In the genomic region with DNA sequence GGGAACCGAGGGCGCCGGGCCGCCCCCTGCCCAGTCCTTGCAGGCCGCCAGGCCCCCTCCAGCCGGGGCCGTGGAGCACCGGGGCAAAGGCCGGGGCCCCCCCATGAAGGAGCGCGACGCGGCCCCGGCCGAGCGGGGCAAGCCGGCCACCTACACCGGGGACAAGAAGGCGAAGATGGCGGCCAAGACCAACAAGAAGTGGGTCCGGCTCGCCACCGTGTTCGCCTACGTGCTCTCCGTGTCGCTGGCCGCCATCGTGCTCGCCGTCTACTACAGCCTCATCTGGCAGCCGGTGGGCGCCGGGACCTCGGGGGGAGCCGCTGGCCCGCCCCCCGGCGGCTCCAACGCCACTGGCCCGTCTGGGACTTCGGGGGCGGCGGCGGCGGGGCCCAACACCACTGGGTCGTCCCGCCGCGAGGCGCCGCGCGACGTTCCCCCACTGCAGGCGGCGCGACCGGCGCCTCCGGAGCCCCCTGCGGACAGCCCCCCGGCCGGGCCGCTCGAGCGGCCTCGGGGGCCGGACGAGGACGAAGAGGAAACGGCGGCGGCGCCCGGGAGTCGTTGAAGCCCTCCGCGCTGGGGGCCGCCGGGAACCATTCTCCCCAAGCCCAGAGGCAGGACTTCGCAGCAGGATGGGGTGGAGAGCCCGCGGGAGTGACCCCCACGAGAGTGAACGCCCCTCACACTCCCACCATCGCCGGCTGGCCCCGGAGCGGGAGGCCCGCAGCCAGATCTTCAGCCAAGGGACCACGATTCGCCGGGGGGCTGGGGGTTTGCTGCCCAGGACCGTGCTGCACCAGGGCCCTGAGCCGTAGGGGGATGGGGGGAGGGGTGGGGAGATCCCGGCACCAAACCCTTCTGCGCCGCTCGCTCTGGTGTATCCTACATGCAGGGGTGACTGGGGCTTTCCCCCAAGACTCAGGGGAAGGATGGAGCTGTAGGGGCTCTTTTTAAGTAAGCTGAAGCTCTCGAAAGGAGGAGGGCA, we compare ENCODE assay signal across 6 cellular contexts. TPM values are rescaled to one million over a fixed set of nuclear protein-coding genes. Genes with fewer than 3 reads are reported as not detected.
DNase-seq lines count a peak whose midpoint lies in the region; ATAC-seq and TF ChIP-seq lines count a peak whose summit lies in the region.

No MANE protein-coding gene starts in this region.

- WGBS in ovary, 3 donors: 2 to 3% (median 2%) methylated on average over 31 to 100 of the region's 101 CpGs

- no peaks in the 10 kb centered on the region for H3K27me3 ChIP-seq in ovary

- H3K27ac ChIP-seq in cingulate gyrus (ENCODE audit: low read depth, low read length): peak overlapping the region; percentile 29
- peak overlapping the region; percentile 37 to 72 for H3K27ac ChIP-seq in ovary

- intact Hi-C loops in ovary (cut with DNase I): loop anchor here in 1 of 4 donors (5.0 kb wide), 1 partner anchor 33 kb away; a partner anchor contains a TSS

- ATAC-seq in GM18907 (IDR thresholded peaks at IDR 0.05; ENCODE audit: unreplicated experiment): peak; percentile 7
- peak; percentile 9 for ATAC-seq in HG03571 (IDR thresholded peaks at IDR 0.05; ENCODE audit: unreplicated experiment)

- H3K4me3 ChIP-seq in ovary: peak overlapping the region; percentile 80

- no peaks in the 10 kb centered on the region for H3K9me3 ChIP-seq in ovary

- peak in 3 of 5 donors; percentile 39 to 67 (median 61) for DNase-seq in ovary
- DNase-seq in NK-92 treated with Interleukin-12 subunit alpha and Interleukin-12 subunit beta, amount 100 ng/mL, for 24 hours (lab: John Stamatoyannopoulos, UW): no peak
- no peak for DNase-seq in NCI-H1105 (lab: John Stamatoyannopoulos, UW)

- H3K36me3 ChIP-seq in ovary: no peaks in the 10 kb centered on the region

- no peak for TF ChIP-seq EP300 in ovary (IDR thresholded peaks at IDR 0.05)

- no peak for TF ChIP-seq CTCF in ovary (IDR thresholded peaks at IDR 0.05)

- H3K4me1 ChIP-seq in ovary (ENCODE audit: insufficient read depth): peaks cover 11% of the 10 kb centered on the region

- no peak for TF ChIP-seq POLR2A in ovary (IDR thresholded peaks at IDR 0.05)

RNA-seq across cellular contexts. Expression of a gene that starts 0.8 kb away (rescaled TPM):
- total RNA-seq in ovary: 10 to 100 TPM in 6 of 7 donors, 1 to 10 TPM in 1; 8.1 to 50.6 (median 30.6) TPM
- 10 to 100 TPM in 1 of 2 donors, 1 to 10 TPM in 1; 7.4 to 31.2 TPM for polyA plus RNA-seq in ovary

RNA-seq across cellular contexts. Expression of a gene that starts 16.5 kb away (rescaled TPM):
- 10 to 100 TPM in 4 of 7 donors, 1 to 10 TPM in 3; 1.8 to 22.2 (median 12.7) TPM for total RNA-seq in ovary
- polyA plus RNA-seq in ovary: 1 to 10 TPM; 2.9 to 4.3 TPM

RNA-seq across cellular contexts. Expression of a gene that starts 16.5 kb away (rescaled TPM):
- 10 to 100 TPM in 1 of 7 donors, 1 to 10 TPM in 6; 1.9 to 13.9 (median 6.0) TPM for total RNA-seq in ovary
- polyA plus RNA-seq in ovary: 1 to 10 TPM; 3.2 to 8.6 TPM

RNA-seq across cellular contexts. Expression of a gene that starts 26.6 kb away (rescaled TPM):
- 1 to 10 TPM in 1 of 7 donors, not detected in 6; 4.5 TPM for total RNA-seq in ovary
- polyA plus RNA-seq in ovary: under 1 TPM in 1 of 2 donors, not detected in 1; 0.96 TPM

RNA-seq across cellular contexts. Expression of a gene that starts 33.8 kb away (rescaled TPM):
- 10 to 100 TPM in 1 of 7 donors, 1 to 10 TPM in 3, under 1 TPM in 1, not detected in 2; 0.48 to 12.9 (median 1.5) TPM for total RNA-seq in ovary
- 1 to 10 TPM; 2.3 to 8.2 TPM for polyA plus RNA-seq in ovary

Comparison
In these comparisons a context has a peak if more than half of its experiments do, and no peak if none do; other contexts are left out.
1. DNase-seq: peak in ovary (3 of 5); none in NK-92 treated with Interleukin-12 subunit alpha and Interleukin-12 subunit beta, amount 100 ng/mL, for 24 hours (single experiment) and NCI-H1105 (single experiment).